In the genomic region with DNA sequence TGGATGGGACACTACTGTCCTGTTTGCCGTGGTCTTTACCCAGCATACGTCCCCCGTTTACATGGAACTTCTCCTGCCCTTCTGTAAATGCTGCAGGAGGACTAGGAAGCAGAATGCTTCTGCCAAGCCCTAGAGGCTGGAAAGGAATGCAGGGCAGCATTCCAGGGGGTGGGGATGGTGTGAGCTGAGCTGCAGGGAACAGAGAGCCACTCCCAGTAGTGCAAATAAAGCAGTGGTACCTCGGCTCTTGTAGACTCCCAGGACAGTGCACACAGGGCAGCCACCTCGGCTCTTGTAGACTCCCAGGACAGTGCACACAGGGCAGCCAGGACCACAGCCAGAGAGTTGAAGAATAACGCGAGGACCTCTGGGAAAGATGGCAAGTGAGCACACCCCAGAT, we compare ENCODE assay signal across 1 cellular context.
TF ChIP-seq lines count a peak whose summit lies in the region.

No MANE protein-coding gene starts in this region.

TF ChIP-seq in K562, 482 proteins besides CTCF, POLR2A, EP300 and RAD21:
- TF ChIP-seq TEAD1 (CRISPR knock-in tag; IDR thresholded peaks at IDR 0.05) (peak in 1 of 2 experiments; percentile 26; a peak in 1 of 4 replicates), REST (CRISPR knock-in tag; IDR thresholded peaks at IDR 0.05; ENCODE audit: low read depth) (no peak), PTRF (tag; IDR thresholded peaks at IDR 0.05) (no peak), NR0B1 (IDR thresholded peaks at IDR 0.05; ENCODE audit: partially characterized antibody) (no peak), BCLAF1 (IDR thresholded peaks at IDR 0.05; ENCODE audit: borderline replicate concordance in 1 of 2, control insufficient read depth in 1 of 2, low read depth in 2 of 2, low read length in 1 of 2) (no peak)
